In the genomic region with DNA sequence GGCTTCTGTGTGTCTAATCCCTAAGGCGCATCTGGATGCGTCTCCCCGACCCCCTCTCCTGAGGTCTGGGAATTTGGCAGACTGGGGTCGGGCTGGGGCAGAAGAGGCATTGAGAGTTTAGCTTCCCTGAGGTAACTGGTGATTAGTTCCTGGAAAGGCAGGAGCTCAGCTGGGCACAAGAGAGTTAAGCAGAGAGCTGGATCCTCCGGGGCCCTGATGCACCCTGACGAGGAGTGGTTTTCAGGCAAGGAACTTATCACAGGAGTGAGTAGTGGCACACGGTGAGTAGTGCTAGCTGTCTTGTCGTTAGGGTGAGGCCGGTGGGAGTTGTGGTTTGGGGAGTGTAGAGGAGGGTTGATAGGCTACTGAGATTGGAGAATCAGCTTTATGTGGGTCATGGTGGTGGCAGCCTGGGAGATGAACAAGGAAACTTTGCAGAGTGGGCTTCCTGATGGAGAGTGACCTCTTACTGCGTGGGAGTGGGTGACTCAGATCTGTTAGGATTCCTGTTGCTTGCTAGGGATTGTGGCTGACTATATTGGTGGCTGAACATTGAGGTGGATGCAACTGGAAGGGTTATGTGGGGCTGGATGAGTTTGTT, we compare ENCODE assay signal across 1 cellular context.
TF ChIP-seq lines count a peak whose summit lies in the region.

No MANE protein-coding gene starts in this region.

TF ChIP-seq in A549, 52 proteins besides CTCF, POLR2A, EP300 and RAD21 (continued from another document):
- TF ChIP-seq REST (IDR thresholded peaks at IDR 0.05) (no peak), E2F6 (IDR thresholded peaks at IDR 0.05; ENCODE audit: borderline replicate concordance, low read depth) (no peak), KDM1A (IDR thresholded peaks at IDR 0.05; ENCODE audit: low read depth) (no peak), KDM5A (IDR thresholded peaks at IDR 0.05) (no peak), GATA3 (IDR thresholded peaks at IDR 0.05; ENCODE audit: borderline replicate concordance) (no peak), ZNF302 (CRISPR knock-in tag; IDR thresholded peaks at IDR 0.05) (no peak)
